8 cellular contexts compared by ENCODE assay signal in genomic region chr12:101773560-101774206, GRCh38. TPM values are rescaled to one million over a fixed set of nuclear protein-coding genes. Genes with fewer than 3 reads are reported as not detected.
A peak's percentile ranks its signal among the peaks of the same experiment; 100 is the strongest.
DNase-seq lines count a peak whose midpoint lies in the region; ATAC-seq and TF ChIP-seq lines count a peak whose summit lies in the region.

No MANE protein-coding gene starts in this region.

- CTCF ChIA-PET in BJ (lab: Yijun Ruan, JAX) = interaction anchor here (0.6 to 3.1 kb wide), 31 partner anchors 10 to 1109 kb away, joined by 3 to 35 read pairs (median 4); partner anchors contain the start of gene GNPTAB
- CTCF ChIA-PET in activated CD8-positive, alpha-beta T cell treated with anti-CD3 and anti-CD28 coated beads, Interleukin-2, amount 10 ng/mL, durations not matched to agents 7 days and 5 days (lab: Charles Lee) = interaction anchor here (0.6 to 3.3 kb wide), 24 partner anchors 9 to 162 kb away, joined by 3 to 201 read pairs (median 4); partner anchors contain the start of gene GNPTAB

- peak; percentile 80 for TF ChIP-seq CTCF in BJ (IDR thresholded peaks at IDR 0.05; ENCODE audit: insufficient read depth, low read depth, low read length)

- no peaks in the 10 kb centered on the region for H3K9me3 Mint-ChIP-seq in activated CD8-positive, alpha-beta T cell treated with anti-CD3 and anti-CD28 coated beads, Interleukin-2, amount 10 ng/mL, durations not matched to agents 7 days and 5 days (ENCODE audit: insufficient read depth)
- no peaks in the 10 kb centered on the region for H3K9me3 Mint-ChIP-seq in effector memory CD8-positive, alpha-beta T cell

- peak overlapping the region; percentile 17 for H3K27ac Mint-ChIP-seq in activated CD8-positive, alpha-beta T cell treated with anti-CD3 and anti-CD28 coated beads, Interleukin-2, amount 10 ng/mL, durations not matched to agents 7 days and 5 days
- H3K27ac Mint-ChIP-seq in effector memory CD8-positive, alpha-beta T cell = peak overlapping the region in 1 of 2 donors; percentile 76

- H3K4me1 Mint-ChIP-seq in activated CD8-positive, alpha-beta T cell treated with anti-CD3 and anti-CD28 coated beads, Interleukin-2, amount 10 ng/mL, durations not matched to agents 7 days and 5 days (ENCODE audit: low read depth) = peaks cover 42% of the 10 kb centered on the region
- H3K4me1 Mint-ChIP-seq in effector memory CD8-positive, alpha-beta T cell (ENCODE audit: low read depth in 2 of 2) = peaks cover 2 to 4% of the 10 kb centered on the region in 2 donors

- H3K27me3 Mint-ChIP-seq in activated CD8-positive, alpha-beta T cell treated with anti-CD3 and anti-CD28 coated beads, Interleukin-2, amount 10 ng/mL, durations not matched to agents 7 days and 5 days (ENCODE audit: low read depth) = no peaks in the 10 kb centered on the region
- H3K27me3 Mint-ChIP-seq in effector memory CD8-positive, alpha-beta T cell = no peaks in the 10 kb centered on the region

- DNase-seq in BJ (ENCODE audit: low read depth) = peak; percentile 11
- peak; percentile 46 for DNase-seq in NCI-H82 treated with DMSO at 0.1 percent for 48 hours (lab: John Stamatoyannopoulos, UW; ENCODE audit: unreplicated experiment)
- DNase-seq in activated CD8-positive, alpha-beta T cell treated with anti-CD3 and anti-CD28 coated beads, Interleukin-2, amount 10 ng/mL, durations not matched to agents 7 days and 5 days = peak; percentile 80
- DNase-seq in effector memory CD8-positive, alpha-beta T cell = peak; percentile 61 to 69 (median 67)
- DNase-seq in midbrain (lab: John Stamatoyannopoulos, UW) = peak; percentile 74
- DNase-seq in stimulated activated CD8-positive, alpha-beta memory T cell treated with anti-CD3 and anti-CD28 coated beads, Interleukin-4, amount 100 ng/mL, for 48 hours = peak; percentile 76

- POLR2A ChIA-PET in BJ (lab: Charles Lee) = interaction anchor here (0.6 kb wide), 1 partner anchor 39 kb away, joined by 3 read pairs; no protein-coding TSS in a partner anchor
- POLR2A ChIA-PET in activated CD8-positive, alpha-beta T cell treated with anti-CD3 and anti-CD28 coated beads, Interleukin-2, amount 10 ng/mL, durations not matched to agents 7 days and 5 days (lab: Charles Lee) = interaction anchor here (1.3 to 1.4 kb wide), 2 partner anchors 50 to 57 kb away, joined by 5 to 12 read pairs; partner anchors contain the start of gene GNPTAB

- H3K27me3 ChIP-seq in BJ (ENCODE audit: control insufficient read depth, insufficient read depth, low read length) = no peaks in the 10 kb centered on the region

- H3K4me3 Mint-ChIP-seq in activated CD8-positive, alpha-beta T cell treated with anti-CD3 and anti-CD28 coated beads, Interleukin-2, amount 10 ng/mL, durations not matched to agents 7 days and 5 days = no peak overlapping the region
- no peak overlapping the region for H3K4me3 Mint-ChIP-seq in effector memory CD8-positive, alpha-beta T cell

- H3K4me3 ChIP-seq in BJ (ENCODE audit: low read depth, low read length) = no peak overlapping the region

- H3K36me3 ChIP-seq in BJ (ENCODE audit: control insufficient read depth, insufficient read depth, low read length) = peaks cover 5% of the 10 kb centered on the region

- peaks cover 59% of the 10 kb centered on the region for H3K36me3 Mint-ChIP-seq in activated CD8-positive, alpha-beta T cell treated with anti-CD3 and anti-CD28 coated beads, Interleukin-2, amount 10 ng/mL, durations not matched to agents 7 days and 5 days (ENCODE audit: low read depth)
- H3K36me3 Mint-ChIP-seq in effector memory CD8-positive, alpha-beta T cell (ENCODE audit: insufficient read depth) = peaks cover 28% of the 10 kb centered on the region

- ATAC-seq in GM19035 (IDR thresholded peaks at IDR 0.05; ENCODE audit: unreplicated experiment) = peak; percentile 85
- ATAC-seq in HG03469 (IDR thresholded peaks at IDR 0.05; ENCODE audit: unreplicated experiment) = peak; percentile 78
- ATAC-seq in activated CD8-positive, alpha-beta T cell treated with anti-CD3 and anti-CD28 coated beads, Interleukin-2, amount 10 ng/mL, durations not matched to agents 7 days and 5 days = peak; percentile 79
- ATAC-seq in effector memory CD8-positive, alpha-beta T cell (replicated peaks) = peak; percentile 96

RNA-seq across cellular contexts. Expression of gene SYCP3, which starts 34.4 kb away (rescaled TPM):
- polyA plus RNA-seq in BJ (2011; rRNA removed) = 0.10 TPM in 1 of 2 replicates, not detected in the other
- polyA minus RNA-seq in BJ (2011; rRNA and poly(A)+ RNA removed) = not detected in 2 replicates
- total RNA-seq in activated CD8-positive, alpha-beta T cell treated with anti-CD3 and anti-CD28 coated beads, Interleukin-2, amount 10 ng/mL, durations not matched to agents 7 days and 5 days = 1 to 10 TPM; 1.7 to 2.0 TPM

RNA-seq across cellular contexts. Expression of gene GNPTAB, which starts 57.1 kb away (rescaled TPM):
- polyA plus RNA-seq in BJ (2011; rRNA removed) = 20.5 and 36.1 TPM in 2 replicates
- polyA minus RNA-seq in BJ (2011; rRNA and poly(A)+ RNA removed) = 19.1 and 26.6 TPM in 2 replicates
- 100 to 1,000 TPM; 104 to 109 TPM for total RNA-seq in activated CD8-positive, alpha-beta T cell treated with anti-CD3 and anti-CD28 coated beads, Interleukin-2, amount 10 ng/mL, durations not matched to agents 7 days and 5 days

Comparison
In these comparisons a context has a peak if more than half of its experiments do, and no peak if none do; other contexts are left out.
1. DNase-seq: peak in every context shown above with its lines; median percentile 80 in activated CD8-positive, alpha-beta T cell treated with anti-CD3 and anti-CD28 coated beads, Interleukin-2, amount 10 ng/mL, durations not matched to agents 7 days and 5 days; 76 in stimulated activated CD8-positive, alpha-beta memory T cell treated with anti-CD3 and anti-CD28 coated beads, Interleukin-4, amount 100 ng/mL, for 48 hours; 74 in midbrain; 67 in effector memory CD8-positive, alpha-beta T cell; 46 in NCI-H82 treated with DMSO at 0.1 percent for 48 hours; 11 in BJ.